1 cellular context compared by ENCODE assay signal in genomic region chr11:118908931-118909618, GRCh38.
A peak's percentile ranks its signal among the peaks of the same experiment; 100 is the strongest.
TF ChIP-seq lines count a peak whose summit lies in the region.

No MANE protein-coding gene starts in this region.

TF ChIP-seq in A549, 52 proteins besides CTCF, POLR2A, EP300 and RAD21 (continued from another document):
- no peak for TF ChIP-seq REST (IDR thresholded peaks at IDR 0.05)
- TF ChIP-seq EHMT2 (IDR thresholded peaks at IDR 0.05; ENCODE audit: low read depth): no peak
- TF ChIP-seq HOXB13 (CRISPR knock-in tag; IDR thresholded peaks at IDR 0.05; ENCODE audit: low read depth): peak; percentile 25; the same call in 1 of the 2 replicates
- 0 out of 3 replicates have a peak, but pooled peaks have one; percentile 47 for TF ChIP-seq BCL3 (IDR thresholded peaks at IDR 0.05)
- TF ChIP-seq JUN (IDR thresholded peaks at IDR 0.05): peak; percentile 59 to 79
- no peak for TF ChIP-seq HEYL (CRISPR knock-in tag; IDR thresholded peaks at IDR 0.05)
- TF ChIP-seq SREBF2 (IDR thresholded peaks at IDR 0.05): no peak
- no peak for TF ChIP-seq MYC (IDR thresholded peaks at IDR 0.05; ENCODE audit: borderline replicate concordance, low read length)
